Comparison of ENCODE assay signal across 26 cellular contexts in the genomic region with DNA sequence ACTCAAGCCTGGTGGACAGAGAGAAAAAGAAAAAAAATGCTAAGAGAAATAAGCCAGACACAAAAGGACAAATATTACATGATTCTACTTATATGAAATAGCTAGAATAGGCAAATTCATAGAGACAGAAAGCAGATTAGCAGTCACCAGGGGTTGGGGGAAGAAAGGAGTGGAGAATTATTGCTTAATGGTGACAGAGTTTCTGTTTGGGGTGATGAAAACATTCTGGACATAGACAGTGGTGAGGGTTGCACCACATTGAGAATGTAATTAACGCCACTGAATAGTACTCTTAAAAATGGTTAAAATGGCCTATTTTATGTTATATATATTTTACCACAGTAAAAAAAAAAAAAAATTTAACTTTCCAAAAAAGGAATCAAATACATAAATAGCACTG. TPM values are rescaled to one million over a fixed set of nuclear protein-coding genes. Genes with fewer than 3 reads are reported as not detected.
"Had no signal": no experiment of that assay in that cellular context is flagged by ENCODE, and none has a peak within 500 bp of the region (broad histone marks: within the 10 kb centered on the region; RNA-seq: fewer than 3 reads in every experiment).

No MANE protein-coding gene starts in this region.

- H3K9me3 ChIP-seq: esophagus muscularis mucosa, heart right ventricle, left lung, mucosa of descending colon, ovary, psoas muscle, tibial nerve, uterus had no signal

- H3K27me3 ChIP-seq: cardiac muscle cell, esophagus muscularis mucosa, heart right ventricle, left lung, neural progenitor cell, ovary, tibial nerve, uterus had no signal

- H3K27ac ChIP-seq: cardiac muscle cell, esophagus muscularis mucosa, neural progenitor cell, ovary, psoas muscle, tibial nerve, uterus had no signal

- DNase-seq: activated CD4-positive, alpha-beta T cell treated with anti-CD3 and anti-CD28 coated beads, Interleukin-2, amount 10 ng/mL, durations not matched to agents 24 days and 14 days; activated CD8-positive, alpha-beta T cell treated with anti-CD3 and anti-CD28 coated beads for 36 hours; activated naive CD4-positive, alpha-beta T cell; activated naive CD8-positive, alpha-beta T cell treated with anti-CD3 and anti-CD28 coated beads for 36 hours; activated T-cell treated with anti-CD3 and anti-CD28 coated beads, Interleukin-2, amount 50 U/mL, for 1 hour; amniotic stem cell; dermis blood vessel endothelial cell; effector memory CD4-positive, alpha-beta T cell; heart right ventricle; left lung; mucosa of descending colon; naive B cell; ovary; psoas muscle; right cardiac atrium; stimulated activated naive CD8-positive, alpha-beta T cell treated with anti-CD3 and anti-CD28 coated beads, Interleukin-15, Interleukin-2, amounts not matched to agents 100 U/mL and 50 U/mL, for 24 hours; substantia nigra; uterus had no signal

- ATAC-seq: activated CD8-positive, alpha-beta T cell treated with anti-CD3 and anti-CD28 coated beads for 36 hours; activated T-helper 17 cell treated with anti-CD3 and anti-CD28 coated beads, Interleukin-2, amount 50 U/mL, for 72 hours; heart right ventricle; left lung; mucosa of descending colon; psoas muscle; right cardiac atrium; stimulated activated naive CD8-positive, alpha-beta T cell treated with anti-CD3 and anti-CD28 coated beads, Interleukin-15, Interleukin-2, amounts not matched to agents 100 U/mL and 50 U/mL, for 24 hours had no signal

- H3K36me3 ChIP-seq: cardiac muscle cell, esophagus muscularis mucosa, heart right ventricle, left lung, neural progenitor cell, ovary, tibial nerve, uterus had no signal

- H3K4me1 ChIP-seq: psoas muscle, uterus had no signal

- FAIRE-seq: endothelial cell of umbilical vein had no signal

- H3K4me3 ChIP-seq: cardiac muscle cell, esophagus muscularis mucosa, heart right ventricle, left lung, mucosa of descending colon, neural progenitor cell, ovary, psoas muscle, tibial nerve, uterus had no signal

RNA-seq across cellular contexts. Expression of a gene that starts 46.2 kb away (rescaled TPM):
- total RNA-seq: activated CD4-positive, alpha-beta T cell treated with anti-CD3 and anti-CD28 coated beads, Interleukin-2, amount 10 ng/mL, durations not matched to agents 24 days and 14 days; activated CD8-positive, alpha-beta T cell treated with anti-CD3 and anti-CD28 coated beads for 36 hours; activated T-helper 17 cell treated with anti-CD3 and anti-CD28 coated beads, Interleukin-2, amount 50 U/mL, for 72 hours; cardiac muscle cell; chondrocyte; endothelial cell of umbilical vein; heart right ventricle; ovary; psoas muscle; right cardiac atrium; skeletal muscle tissue; tibial nerve had no signal
